1 cellular context compared by ENCODE assay signal in the genomic region with DNA sequence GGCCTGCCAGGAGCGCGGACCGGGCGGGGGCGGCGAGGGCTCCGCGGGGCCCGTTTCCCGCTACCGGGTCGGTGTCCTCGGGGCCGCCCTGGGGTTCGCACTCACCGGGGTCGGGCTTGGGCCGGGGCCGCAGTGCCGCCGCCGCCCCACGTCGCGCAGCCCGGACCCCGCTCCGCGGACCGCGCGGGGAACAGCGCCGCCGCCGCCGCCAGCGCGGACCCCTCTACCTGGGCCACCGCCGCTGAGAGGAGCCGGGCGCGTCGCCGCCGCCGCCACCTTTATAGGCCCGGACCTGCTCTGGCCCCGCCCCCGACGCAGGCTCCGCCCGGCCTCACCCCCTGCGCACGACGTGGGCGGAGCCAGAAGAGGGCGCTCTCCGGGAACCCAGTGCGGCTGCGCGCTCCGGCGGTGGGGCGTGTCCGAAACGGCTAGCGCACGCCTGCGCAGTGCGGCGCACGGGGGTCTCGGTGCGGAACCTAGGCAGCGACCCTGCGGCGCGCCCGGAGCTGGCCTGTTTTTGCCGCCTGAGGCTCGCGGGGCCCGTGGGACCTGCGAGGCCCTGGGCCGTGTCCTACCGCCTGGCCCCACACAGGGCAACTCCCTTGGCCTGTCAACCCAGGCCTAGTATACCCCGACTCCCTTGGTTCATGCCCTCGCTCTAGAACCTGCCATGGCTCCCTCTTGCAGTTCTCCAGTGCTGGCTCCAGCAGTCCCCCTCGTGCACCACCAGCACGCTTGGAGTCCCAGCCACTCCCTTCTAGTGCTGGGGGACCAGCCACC.
TF ChIP-seq lines count a peak whose summit lies in the region.

A gene (minus strand): TSS at position 254 of the 780 bp plus-strand sequence. CDS start 393 bp downstream, outside the sequence.

TF ChIP-seq in HepG2, 621 proteins besides CTCF, POLR2A, EP300 and RAD21 (continued from another document and continues in another):
- TF ChIP-seq, protein P1, sequence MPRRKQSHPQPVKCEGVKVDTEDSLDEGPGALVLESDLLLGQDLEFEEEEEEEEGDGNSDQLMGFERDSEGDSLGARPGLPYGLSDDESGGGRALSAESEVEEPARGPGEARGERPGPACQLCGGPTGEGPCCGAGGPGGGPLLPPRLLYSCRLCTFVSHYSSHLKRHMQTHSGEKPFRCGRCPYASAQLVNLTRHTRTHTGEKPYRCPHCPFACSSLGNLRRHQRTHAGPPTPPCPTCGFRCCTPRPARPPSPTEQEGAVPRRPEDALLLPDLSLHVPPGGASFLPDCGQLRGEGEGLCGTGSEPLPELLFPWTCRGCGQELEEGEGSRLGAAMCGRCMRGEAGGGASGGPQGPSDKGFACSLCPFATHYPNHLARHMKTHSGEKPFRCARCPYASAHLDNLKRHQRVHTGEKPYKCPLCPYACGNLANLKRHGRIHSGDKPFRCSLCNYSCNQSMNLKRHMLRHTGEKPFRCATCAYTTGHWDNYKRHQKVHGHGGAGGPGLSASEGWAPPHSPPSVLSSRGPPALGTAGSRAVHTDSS (CRISPR knock-in tag; conservative IDR thresholded peaks at IDR 0.05): no peak
- 0 out of 2 replicates have a peak, but pooled peaks have one; percentile 29 for TF ChIP-seq FOSL1 (CRISPR knock-in tag; IDR thresholded peaks at IDR 0.05; ENCODE audit: borderline replicate concordance)
- no peak for TF ChIP-seq FOXP1 (IDR thresholded peaks at IDR 0.05)
- no peak for TF ChIP-seq FOXP1 (CRISPR knock-in tag; IDR thresholded peaks at IDR 0.05)
- no peak for TF ChIP-seq ZBTB8A (CRISPR knock-in tag; IDR thresholded peaks at IDR 0.05; ENCODE audit: borderline replicate concordance, low read depth)
- no peak for TF ChIP-seq CCAR2 (optimal IDR thresholded peaks at IDR 0.05; ENCODE audit: low read depth, low read length)
- TF ChIP-seq GATAD1 (CRISPR knock-in tag; IDR thresholded peaks at IDR 0.05): no peak
- TF ChIP-seq, protein P2, sequence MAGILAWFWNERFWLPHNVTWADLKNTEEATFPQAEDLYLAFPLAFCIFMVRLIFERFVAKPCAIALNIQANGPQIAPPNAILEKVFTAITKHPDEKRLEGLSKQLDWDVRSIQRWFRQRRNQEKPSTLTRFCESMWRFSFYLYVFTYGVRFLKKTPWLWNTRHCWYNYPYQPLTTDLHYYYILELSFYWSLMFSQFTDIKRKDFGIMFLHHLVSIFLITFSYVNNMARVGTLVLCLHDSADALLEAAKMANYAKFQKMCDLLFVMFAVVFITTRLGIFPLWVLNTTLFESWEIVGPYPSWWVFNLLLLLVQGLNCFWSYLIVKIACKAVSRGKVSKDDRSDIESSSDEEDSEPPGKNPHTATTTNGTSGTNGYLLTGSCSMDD (CRISPR knock-in tag; IDR thresholded peaks at IDR 0.05): no peak
- TF ChIP-seq, protein P3, sequence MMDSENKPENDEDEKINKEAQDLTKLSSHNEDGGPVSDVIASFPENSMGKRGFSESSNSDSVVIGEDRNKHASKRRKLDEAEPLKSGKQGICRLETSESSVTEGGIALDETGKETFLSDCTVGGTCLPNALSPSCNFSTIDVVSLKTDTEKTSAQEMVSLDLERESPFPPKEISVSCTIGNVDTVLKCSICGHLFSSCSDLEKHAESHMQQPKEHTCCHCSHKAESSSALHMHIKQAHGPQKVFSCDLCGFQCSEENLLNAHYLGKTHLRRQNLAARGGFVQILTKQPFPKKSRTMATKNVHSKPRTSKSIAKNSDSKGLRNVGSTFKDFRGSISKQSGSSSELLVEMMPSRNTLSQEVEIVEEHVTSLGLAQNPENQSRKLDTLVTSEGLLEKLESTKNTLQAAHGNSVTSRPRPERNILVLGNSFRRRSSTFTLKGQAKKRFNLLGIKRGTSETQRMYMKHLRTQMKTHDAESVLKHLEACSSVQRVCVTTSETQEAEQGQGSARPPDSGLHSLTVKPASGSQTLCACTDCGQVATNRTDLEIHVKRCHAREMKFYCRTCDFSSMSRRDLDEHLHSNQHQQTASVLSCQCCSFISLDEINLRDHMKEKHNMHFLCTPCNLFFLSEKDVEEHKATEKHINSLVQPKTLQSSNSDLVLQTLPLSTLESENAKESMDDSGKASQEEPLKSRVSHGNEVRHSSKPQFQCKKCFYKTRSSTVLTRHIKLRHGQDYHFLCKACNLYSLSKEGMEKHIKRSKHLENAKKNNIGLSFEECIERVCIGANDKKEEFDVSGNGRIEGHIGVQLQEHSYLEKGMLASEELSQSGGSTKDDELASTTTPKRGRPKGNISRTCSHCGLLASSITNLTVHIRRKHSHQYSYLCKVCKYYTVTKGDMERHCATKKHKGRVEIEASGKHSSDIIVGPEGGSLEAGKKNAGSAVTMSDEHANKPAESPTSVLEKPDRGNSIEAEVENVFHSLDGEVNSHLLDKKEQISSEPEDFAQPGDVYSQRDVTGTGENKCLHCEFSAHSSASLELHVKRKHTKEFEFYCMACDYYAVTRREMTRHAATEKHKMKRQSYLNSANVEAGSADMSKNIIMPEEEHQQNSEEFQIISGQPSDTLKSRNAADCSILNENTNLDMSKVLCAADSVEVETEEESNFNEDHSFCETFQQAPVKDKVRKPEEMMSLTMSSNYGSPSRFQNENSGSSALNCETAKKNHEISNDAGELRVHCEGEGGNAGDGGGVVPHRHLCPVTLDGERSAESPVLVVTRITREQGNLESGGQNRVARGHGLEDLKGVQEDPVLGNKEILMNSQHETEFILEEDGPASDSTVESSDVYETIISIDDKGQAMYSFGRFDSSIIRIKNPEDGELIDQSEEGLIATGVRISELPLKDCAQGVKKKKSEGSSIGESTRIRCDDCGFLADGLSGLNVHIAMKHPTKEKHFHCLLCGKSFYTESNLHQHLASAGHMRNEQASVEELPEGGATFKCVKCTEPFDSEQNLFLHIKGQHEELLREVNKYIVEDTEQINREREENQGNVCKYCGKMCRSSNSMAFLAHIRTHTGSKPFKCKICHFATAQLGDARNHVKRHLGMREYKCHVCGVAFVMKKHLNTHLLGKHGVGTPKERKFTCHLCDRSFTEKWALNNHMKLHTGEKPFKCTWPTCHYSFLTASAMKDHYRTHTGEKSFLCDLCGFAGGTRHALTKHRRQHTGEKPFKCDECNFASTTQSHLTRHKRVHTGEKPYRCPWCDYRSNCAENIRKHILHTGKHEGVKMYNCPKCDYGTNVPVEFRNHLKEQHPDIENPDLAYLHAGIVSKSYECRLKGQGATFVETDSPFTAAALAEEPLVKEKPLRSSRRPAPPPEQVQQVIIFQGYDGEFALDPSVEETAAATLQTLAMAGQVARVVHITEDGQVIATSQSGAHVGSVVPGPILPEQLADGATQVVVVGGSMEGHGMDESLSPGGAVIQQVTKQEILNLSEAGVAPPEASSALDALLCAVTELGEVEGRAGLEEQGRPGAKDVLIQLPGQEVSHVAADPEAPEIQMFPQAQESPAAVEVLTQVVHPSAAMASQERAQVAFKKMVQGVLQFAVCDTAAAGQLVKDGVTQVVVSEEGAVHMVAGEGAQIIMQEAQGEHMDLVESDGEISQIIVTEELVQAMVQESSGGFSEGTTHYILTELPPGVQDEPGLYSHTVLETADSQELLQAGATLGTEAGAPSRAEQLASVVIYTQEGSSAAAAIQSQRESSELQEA (CRISPR knock-in tag; IDR thresholded peaks at IDR 0.05; ENCODE audit: not compliant biosample characterization): peak; percentile 55
- 0 out of 2 replicates have a peak, but pooled peaks have one; percentile 42 for TF ChIP-seq SIN3A (IDR thresholded peaks at IDR 0.05; ENCODE audit: borderline replicate concordance, low read depth, low read length)
- TF ChIP-seq, protein P4, sequence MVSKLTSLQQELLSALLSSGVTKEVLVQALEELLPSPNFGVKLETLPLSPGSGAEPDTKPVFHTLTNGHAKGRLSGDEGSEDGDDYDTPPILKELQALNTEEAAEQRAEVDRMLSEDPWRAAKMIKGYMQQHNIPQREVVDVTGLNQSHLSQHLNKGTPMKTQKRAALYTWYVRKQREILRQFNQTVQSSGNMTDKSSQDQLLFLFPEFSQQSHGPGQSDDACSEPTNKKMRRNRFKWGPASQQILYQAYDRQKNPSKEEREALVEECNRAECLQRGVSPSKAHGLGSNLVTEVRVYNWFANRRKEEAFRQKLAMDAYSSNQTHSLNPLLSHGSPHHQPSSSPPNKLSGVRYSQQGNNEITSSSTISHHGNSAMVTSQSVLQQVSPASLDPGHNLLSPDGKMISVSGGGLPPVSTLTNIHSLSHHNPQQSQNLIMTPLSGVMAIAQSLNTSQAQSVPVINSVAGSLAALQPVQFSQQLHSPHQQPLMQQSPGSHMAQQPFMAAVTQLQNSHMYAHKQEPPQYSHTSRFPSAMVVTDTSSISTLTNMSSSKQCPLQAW (CRISPR knock-in tag; IDR thresholded peaks at IDR 0.05): peak; percentile 72; the same call in 1 of the 2 replicates
- TF ChIP-seq ZBTB42 (CRISPR knock-in tag; IDR thresholded peaks at IDR 0.05): peak; percentile 93; the same call in 1 of the 2 replicates
- TF ChIP-seq, protein P5, sequence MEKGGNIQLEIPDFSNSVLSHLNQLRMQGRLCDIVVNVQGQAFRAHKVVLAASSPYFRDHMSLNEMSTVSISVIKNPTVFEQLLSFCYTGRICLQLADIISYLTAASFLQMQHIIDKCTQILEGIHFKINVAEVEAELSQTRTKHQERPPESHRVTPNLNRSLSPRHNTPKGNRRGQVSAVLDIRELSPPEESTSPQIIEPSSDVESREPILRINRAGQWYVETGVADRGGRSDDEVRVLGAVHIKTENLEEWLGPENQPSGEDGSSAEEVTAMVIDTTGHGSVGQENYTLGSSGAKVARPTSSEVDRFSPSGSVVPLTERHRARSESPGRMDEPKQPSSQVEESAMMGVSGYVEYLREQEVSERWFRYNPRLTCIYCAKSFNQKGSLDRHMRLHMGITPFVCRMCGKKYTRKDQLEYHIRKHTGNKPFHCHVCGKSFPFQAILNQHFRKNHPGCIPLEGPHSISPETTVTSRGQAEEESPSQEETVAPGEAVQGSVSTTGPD (CRISPR knock-in tag; IDR thresholded peaks at IDR 0.05): no peak
- TF ChIP-seq ZNF552 (CRISPR knock-in tag; IDR thresholded peaks at IDR 0.05; ENCODE audit: borderline replicate concordance): peak; percentile 90; the same call in 1 of the 2 replicates
- TF ChIP-seq TEAD3 (CRISPR knock-in tag; optimal IDR thresholded peaks at IDR 0.05; ENCODE audit: borderline replicate concordance): peak; percentile 13
- peak; percentile 100 for TF ChIP-seq ZMYM3 (CRISPR knock-in tag; IDR thresholded peaks at IDR 0.05)
- peak; percentile 71; the same call in 1 of the 2 replicates for TF ChIP-seq ZBTB20 (CRISPR knock-in tag; IDR thresholded peaks at IDR 0.05; ENCODE audit: borderline replicate concordance, low read depth)
- TF ChIP-seq, protein P6, sequence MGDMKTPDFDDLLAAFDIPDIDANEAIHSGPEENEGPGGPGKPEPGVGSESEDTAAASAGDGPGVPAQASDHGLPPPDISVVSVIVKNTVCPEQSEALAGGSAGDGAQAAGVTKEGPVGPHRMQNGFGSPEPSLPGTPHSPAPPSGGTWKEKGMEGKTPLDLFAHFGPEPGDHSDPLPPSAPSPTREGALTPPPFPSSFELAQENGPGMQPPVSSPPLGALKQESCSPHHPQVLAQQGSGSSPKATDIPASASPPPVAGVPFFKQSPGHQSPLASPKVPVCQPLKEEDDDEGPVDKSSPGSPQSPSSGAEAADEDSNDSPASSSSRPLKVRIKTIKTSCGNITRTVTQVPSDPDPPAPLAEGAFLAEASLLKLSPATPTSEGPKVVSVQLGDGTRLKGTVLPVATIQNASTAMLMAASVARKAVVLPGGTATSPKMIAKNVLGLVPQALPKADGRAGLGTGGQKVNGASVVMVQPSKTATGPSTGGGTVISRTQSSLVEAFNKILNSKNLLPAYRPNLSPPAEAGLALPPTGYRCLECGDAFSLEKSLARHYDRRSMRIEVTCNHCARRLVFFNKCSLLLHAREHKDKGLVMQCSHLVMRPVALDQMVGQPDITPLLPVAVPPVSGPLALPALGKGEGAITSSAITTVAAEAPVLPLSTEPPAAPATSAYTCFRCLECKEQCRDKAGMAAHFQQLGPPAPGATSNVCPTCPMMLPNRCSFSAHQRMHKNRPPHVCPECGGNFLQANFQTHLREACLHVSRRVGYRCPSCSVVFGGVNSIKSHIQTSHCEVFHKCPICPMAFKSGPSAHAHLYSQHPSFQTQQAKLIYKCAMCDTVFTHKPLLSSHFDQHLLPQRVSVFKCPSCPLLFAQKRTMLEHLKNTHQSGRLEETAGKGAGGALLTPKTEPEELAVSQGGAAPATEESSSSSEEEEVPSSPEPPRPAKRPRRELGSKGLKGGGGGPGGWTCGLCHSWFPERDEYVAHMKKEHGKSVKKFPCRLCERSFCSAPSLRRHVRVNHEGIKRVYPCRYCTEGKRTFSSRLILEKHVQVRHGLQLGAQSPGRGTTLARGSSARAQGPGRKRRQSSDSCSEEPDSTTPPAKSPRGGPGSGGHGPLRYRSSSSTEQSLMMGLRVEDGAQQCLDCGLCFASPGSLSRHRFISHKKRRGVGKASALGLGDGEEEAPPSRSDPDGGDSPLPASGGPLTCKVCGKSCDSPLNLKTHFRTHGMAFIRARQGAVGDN (CRISPR knock-in tag; IDR thresholded peaks at IDR 0.05): peak; percentile 71
- TF ChIP-seq, protein P7, sequence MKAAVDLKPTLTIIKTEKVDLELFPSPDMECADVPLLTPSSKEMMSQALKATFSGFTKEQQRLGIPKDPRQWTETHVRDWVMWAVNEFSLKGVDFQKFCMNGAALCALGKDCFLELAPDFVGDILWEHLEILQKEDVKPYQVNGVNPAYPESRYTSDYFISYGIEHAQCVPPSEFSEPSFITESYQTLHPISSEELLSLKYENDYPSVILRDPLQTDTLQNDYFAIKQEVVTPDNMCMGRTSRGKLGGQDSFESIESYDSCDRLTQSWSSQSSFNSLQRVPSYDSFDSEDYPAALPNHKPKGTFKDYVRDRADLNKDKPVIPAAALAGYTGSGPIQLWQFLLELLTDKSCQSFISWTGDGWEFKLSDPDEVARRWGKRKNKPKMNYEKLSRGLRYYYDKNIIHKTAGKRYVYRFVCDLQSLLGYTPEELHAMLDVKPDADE (CRISPR knock-in tag; IDR thresholded peaks at IDR 0.05): no peak
- no peak for TF ChIP-seq GZF1 (CRISPR knock-in tag; IDR thresholded peaks at IDR 0.05)
- TF ChIP-seq, protein P8, sequence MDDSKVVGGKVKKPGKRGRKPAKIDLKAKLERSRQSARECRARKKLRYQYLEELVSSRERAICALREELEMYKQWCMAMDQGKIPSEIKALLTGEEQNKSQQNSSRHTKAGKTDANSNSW (CRISPR knock-in tag; IDR thresholded peaks at IDR 0.05; ENCODE audit: borderline replicate concordance): peak; percentile 43; the same call in 1 of the 2 replicates
- TF ChIP-seq MBD4 (IDR thresholded peaks at IDR 0.05; ENCODE audit: borderline replicate concordance, low read length): no peak
- no peak for TF ChIP-seq MAFK (conservative IDR thresholded peaks at IDR 0.05 in 1 of 2, IDR thresholded peaks at IDR 0.05 in 1 of 2; ENCODE audit: low read length in 2 of 2)
- TF ChIP-seq ZNF546 (CRISPR knock-in tag; conservative IDR thresholded peaks at IDR 0.05): no peak; the same call in 1 of the 2 replicates
- TF ChIP-seq ZNF781 (CRISPR knock-in tag; IDR thresholded peaks at IDR 0.05; ENCODE audit: borderline replicate concordance, not compliant biosample characterization): peak; percentile 28
- TF ChIP-seq HCFC1 (IDR thresholded peaks at IDR 0.05; ENCODE audit: low read depth, low read length): peak; percentile 45; the same call in 1 of the 2 replicates
- TF ChIP-seq POLR2G (IDR thresholded peaks at IDR 0.05; ENCODE audit: low read depth, low read length): peak; percentile 99
- no peak for TF ChIP-seq ISX (CRISPR knock-in tag; conservative IDR thresholded peaks at IDR 0.05)
- TF ChIP-seq SMAD3 (CRISPR knock-in tag; IDR thresholded peaks at IDR 0.05): peak; percentile 24; the same call in 1 of the 2 replicates
- peak; percentile 98 for TF ChIP-seq DR1 (CRISPR knock-in tag; IDR thresholded peaks at IDR 0.05)
